Comparison of ENCODE assay signal across 16 cellular contexts in the genomic region with DNA sequence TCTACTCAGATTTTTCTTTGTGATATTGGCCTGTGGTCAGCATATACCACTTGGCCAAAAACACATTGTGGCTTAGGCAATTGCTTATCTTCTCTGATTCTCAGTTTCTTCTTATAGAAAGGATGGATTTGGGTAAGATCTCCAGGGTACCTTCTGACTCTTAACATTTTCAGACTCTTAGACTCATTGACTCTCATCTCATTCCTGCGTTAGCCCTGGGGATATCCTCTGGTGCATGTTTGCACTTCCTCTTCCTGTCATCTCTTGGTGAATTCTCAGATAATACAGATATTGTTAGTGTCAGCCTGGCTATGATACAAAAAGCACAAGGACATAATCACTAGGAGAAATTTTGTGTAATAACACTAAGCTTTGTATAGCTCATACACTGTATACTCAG.
A peak's percentile ranks its signal among the peaks of the same experiment; 100 is the strongest.
DNase-seq lines count a peak whose midpoint lies in the region; TF ChIP-seq lines count a peak whose summit lies in the region.
"Had no signal": no experiment of that assay in that cellular context is flagged by ENCODE, and none has a peak within 500 bp of the region (broad histone marks: within the 10 kb centered on the region; RNA-seq: fewer than 3 reads in every experiment).

No MANE protein-coding gene starts in this region.

- H3K79me2 ChIP-seq in KMS-11 (ENCODE audit: insufficient read depth, low read depth) (no peaks in the 10 kb centered on the region), SK-N-SH (ENCODE audit: insufficient read depth) (no peaks in the 10 kb centered on the region), PC-9 (ENCODE audit: low read depth) (no peaks in the 10 kb centered on the region)

- H3F3A ChIP-seq in SK-N-SH (replicated peaks; ENCODE audit: insufficient read depth) (no peaks in the 10 kb centered on the region), PC-9 (ENCODE audit: insufficient read depth, low read depth) (no peaks in the 10 kb centered on the region)

- TF ChIP-seq EP300 in SK-N-SH (IDR thresholded peaks at IDR 0.05; ENCODE audit: borderline replicate concordance in 1 of 2, low read depth in 1 of 2, low read length in 1 of 2): peak in 1 of 2 experiments; percentile 78; a peak in 2 of 4 replicates

- no peak overlapping the region for H3K18ac ChIP-seq in neuronal stem cell (ENCODE audit: low read length)

- in situ Hi-C loops in SK-MEL-5 (cut with HindIII; ENCODE audit: low pct_unique_long_range_greater_than_20kb, low sequenced_read_pairs): no loop called here

- H3K4me2 ChIP-seq in KMS-11 (peak overlapping the region; percentile 39; the same call in 1 of the 2 replicates), SK-N-SH (no peak overlapping the region), neuronal stem cell (ENCODE audit: insufficient read depth, low read length, poor library complexity, severe bottlenecking) (no peak overlapping the region), PC-9 (no peak overlapping the region)

- intact Hi-C loops in PC-9 (cut with micrococcal nuclease; ENCODE audit: unreplicated experiment): no loop called here

- POLR2A ChIA-PET in SK-N-SH (lab: Yijun Ruan, JAX): no interaction called here
- POLR2A ChIA-PET in PC-9 (lab: Charles Lee; ENCODE audit: unreplicated experiment): no interaction called here

- H2AK5ac ChIP-seq in neuronal stem cell (ENCODE audit: low read depth, low read length): no peak overlapping the region

- H3K23ac ChIP-seq in neuronal stem cell (ENCODE audit: low read depth, low read length, poor library complexity): no peak overlapping the region

- no peaks in the 10 kb centered on the region for H4K20me1 ChIP-seq in KMS-11 (ENCODE audit: insufficient read depth)
- H4K20me1 ChIP-seq in SK-N-SH (ENCODE audit: insufficient read depth): no peaks in the 10 kb centered on the region
- H4K20me1 ChIP-seq in PC-9 (ENCODE audit: insufficient read depth): no peaks in the 10 kb centered on the region

- TF ChIP-seq RAD21 in SK-N-SH (IDR thresholded peaks at IDR 0.05; ENCODE audit: low read length): no peak

- H2BK12ac ChIP-seq in neuronal stem cell (ENCODE audit: low read length): no peak overlapping the region

- H2BK120ac ChIP-seq in neuronal stem cell (ENCODE audit: low read depth, low read length): no peak overlapping the region

- H3K9me2 ChIP-seq in SK-N-SH (no peaks in the 10 kb centered on the region), PC-9 (ENCODE audit: insufficient read depth) (no peaks in the 10 kb centered on the region; the same call in 1 of the 2 replicates)

- H2BK5ac ChIP-seq in neuronal stem cell (ENCODE audit: low read length): no peak overlapping the region

- no peak overlapping the region for H4K91ac ChIP-seq in neuronal stem cell (ENCODE audit: low read depth, low read length, poor library complexity)

- no peak overlapping the region for H3K14ac ChIP-seq in neuronal stem cell (ENCODE audit: low read length)

- H2BK15ac ChIP-seq in neuronal stem cell (ENCODE audit: low read length): no peak overlapping the region

- no peak overlapping the region for H3K4ac ChIP-seq in neuronal stem cell (ENCODE audit: low read length)

- no peak overlapping the region for H2AFZ ChIP-seq in KMS-11 (ENCODE audit: low read depth)
- H2AFZ ChIP-seq in SK-N-SH (ENCODE audit: low read depth): no peak overlapping the region
- peak overlapping the region; percentile 69 for H2AFZ ChIP-seq in neuronal stem cell (ENCODE audit: low read length)
- no peak overlapping the region for H2AFZ ChIP-seq in PC-9
- H2AFZ ChIP-seq: GM23248 had no signal

- H3K36me3 ChIP-seq in KMS-11 (ENCODE audit: insufficient read depth): no peaks in the 10 kb centered on the region
- no peaks in the 10 kb centered on the region for H3K36me3 ChIP-seq in SK-N-SH (replicated peaks in 1 of 2; ENCODE audit: control insufficient read depth in 1 of 2, insufficient read depth in 2 of 2, low read length in 1 of 2)
- no peaks in the 10 kb centered on the region for H3K36me3 ChIP-seq in neuronal stem cell (replicated peaks in 1 of 2; ENCODE audit: control insufficient read depth in 2 of 2, insufficient read depth in 2 of 2, low read length in 2 of 2)
- no peaks in the 10 kb centered on the region for H3K36me3 ChIP-seq in PC-9 (ENCODE audit: low read depth)

- H4K8ac ChIP-seq in neuronal stem cell (ENCODE audit: low read depth, low read length): no peak overlapping the region

- no TSS peak for BruUV-seq in PC-9 (replicated peaks; lab: Mats Ljungman, UMichigan)

- no peaks in the 10 kb centered on the region for H3K79me1 ChIP-seq in neuronal stem cell (ENCODE audit: low read depth, low read length)

- CTCF ChIA-PET in SK-N-SH (lab: Yijun Ruan, JAX) (no interaction called here), PC-9 (lab: Charles Lee) (no interaction called here)

- TF ChIP-seq CTCF in KMS-11 (conservative IDR thresholded peaks at IDR 0.05; ENCODE audit: low read depth, low read length) (no peak), SK-N-SH (IDR thresholded peaks at IDR 0.05) (no peak), PC-9 (conservative IDR thresholded peaks at IDR 0.05) (no peak)

- H3K9me3 ChIP-seq in SK-N-SH: no peaks in the 10 kb centered on the region
- no peaks in the 10 kb centered on the region for H3K9me3 ChIP-seq in neuronal stem cell (replicated peaks in 1 of 2; ENCODE audit: control insufficient read depth in 2 of 2, insufficient read depth in 1 of 2, low read depth in 1 of 2, low read length in 2 of 2)
- H3K9me3 ChIP-seq in PC-9 (ENCODE audit: insufficient read depth, low read depth): no peaks in the 10 kb centered on the region

- no peaks in the 10 kb centered on the region for H3K27me3 ChIP-seq in KMS-11 (ENCODE audit: insufficient read depth, low read depth)
- no peaks in the 10 kb centered on the region for H3K27me3 ChIP-seq in SK-N-SH (ENCODE audit: insufficient read depth)
- H3K27me3 ChIP-seq in neuronal stem cell (ENCODE audit: control insufficient read depth in 3 of 3, insufficient read depth in 3 of 3, low read depth in 1 of 3, low read length in 3 of 3): no peaks in the 10 kb centered on the region
- H3K27me3 ChIP-seq in PC-9 (ENCODE audit: insufficient read depth, low read depth): no peaks in the 10 kb centered on the region

- H3K4me1 ChIP-seq in KMS-11 (ENCODE audit: low read depth, poor library complexity, severe bottlenecking) (peaks cover 20% of the 10 kb centered on the region), SK-N-SH (ENCODE audit: control insufficient read depth in 1 of 2, insufficient read depth in 2 of 2, low read depth in 1 of 2, low read length in 1 of 2) (no peaks in the 10 kb centered on the region; a peak in 1 of 4 replicates), neuronal stem cell (ENCODE audit: control insufficient read depth in 2 of 2, insufficient read depth in 1 of 2, low read depth in 1 of 2, low read length in 2 of 2) (no peaks in the 10 kb centered on the region), PC-9 (replicated peaks; ENCODE audit: insufficient read depth) (no peaks in the 10 kb centered on the region)

- DNase-seq in SK-MEL-5 (ENCODE audit: low read depth, low spot score): peak; percentile 55
- DNase-seq in SK-N-SH: peak; percentile 28
- no peak for DNase-seq in neuronal stem cell (ENCODE audit: low spot score)
- no peak for DNase-seq in PC-9
- DNase-seq in EL: no peak
- DNase-seq in NAMALWA (ENCODE audit: low spot score): no peak
- no peak for DNase-seq in NCI-H1092 (lab: John Stamatoyannopoulos, UW)
- DNase-seq: C1 segment of cervical spinal cord; Calu3; CD4-positive, alpha-beta memory T cell; COR-L47; DMS53; DMS79 treated with DMSO at 0.1 percent for 48 hours; GM23248; H9 had no signal

- H3K27ac ChIP-seq in KMS-11 (no peak overlapping the region; the same call in 1 of the 2 replicates), SK-N-SH (ENCODE audit: low read depth in 2 of 2, low read length in 1 of 2) (peak overlapping the region in 1 of 2 experiments; percentile 73; a peak in 2 of 4 replicates), neuronal stem cell (replicated peaks; ENCODE audit: low read length) (no peak overlapping the region), PC-9 (no peak overlapping the region)
- H3K27ac ChIP-seq: GM23248 had no signal

- 15% methylated on average over 1 of the region's 1 CpG for WGBS in SK-N-SH (ENCODE audit: low lambda C conversion rate)
- no CpG with 5 or more reads among the region's 1 CpG for WGBS in neuronal stem cell (ENCODE audit: extremely low coverage in 2 of 2, insufficient read length in 2 of 2, insufficient replicate concordance in 1 of 2), 2 donors

- H3K9ac ChIP-seq in KMS-11: no peak overlapping the region
- no peak overlapping the region for H3K9ac ChIP-seq in SK-N-SH
- no peak overlapping the region for H3K9ac ChIP-seq in neuronal stem cell (ENCODE audit: low read depth, low read length, poor library complexity)
- H3K9ac ChIP-seq: GM23248 had no signal

- H3K4me3 ChIP-seq in KMS-11 (IDR thresholded peaks at IDR 0.05; ENCODE audit: insufficient read depth, low read depth, low read length) (no peak overlapping the region), SK-N-SH (ENCODE audit: low read depth in 2 of 2, low read length in 1 of 2) (no peak overlapping the region), neuronal stem cell (ENCODE audit: low read length in 2 of 2) (no peak overlapping the region), PC-9 (no peak overlapping the region)
- H3K4me3 ChIP-seq: GM23248 had no signal

TF ChIP-seq in SK-N-SH, 30 proteins besides CTCF, POLR2A, EP300 and RAD21 (continues in another document):
- TF ChIP-seq FOXJ3 (CRISPR knock-in tag; IDR thresholded peaks at IDR 0.05): peak; percentile 64; the same call in 1 of the 2 replicates
- TF ChIP-seq, protein P1, sequence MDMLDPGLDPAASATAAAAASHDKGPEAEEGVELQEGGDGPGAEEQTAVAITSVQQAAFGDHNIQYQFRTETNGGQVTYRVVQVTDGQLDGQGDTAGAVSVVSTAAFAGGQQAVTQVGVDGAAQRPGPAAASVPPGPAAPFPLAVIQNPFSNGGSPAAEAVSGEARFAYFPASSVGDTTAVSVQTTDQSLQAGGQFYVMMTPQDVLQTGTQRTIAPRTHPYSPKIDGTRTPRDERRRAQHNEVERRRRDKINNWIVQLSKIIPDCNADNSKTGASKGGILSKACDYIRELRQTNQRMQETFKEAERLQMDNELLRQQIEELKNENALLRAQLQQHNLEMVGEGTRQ (IDR thresholded peaks at IDR 0.05; ENCODE audit: borderline replicate concordance, low read depth, low read length): no peak
- TF ChIP-seq CHD2 (IDR thresholded peaks at IDR 0.05; ENCODE audit: low read length, partially characterized antibody): peak; percentile 13
- TF ChIP-seq, protein P2, sequence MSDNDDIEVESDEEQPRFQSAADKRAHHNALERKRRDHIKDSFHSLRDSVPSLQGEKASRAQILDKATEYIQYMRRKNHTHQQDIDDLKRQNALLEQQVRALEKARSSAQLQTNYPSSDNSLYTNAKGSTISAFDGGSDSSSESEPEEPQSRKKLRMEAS (IDR thresholded peaks at IDR 0.05; ENCODE audit: low read depth): no peak
- peak; percentile 82 for TF ChIP-seq GATA2 (CRISPR knock-in tag; IDR thresholded peaks at IDR 0.05)
- peak; percentile 76; the same call in 1 of the 2 replicates for TF ChIP-seq RCOR1 (IDR thresholded peaks at IDR 0.05; ENCODE audit: low read length)
- no peak for TF ChIP-seq ELF1 (IDR thresholded peaks at IDR 0.05)
- TF ChIP-seq TEAD4 (IDR thresholded peaks at IDR 0.05; ENCODE audit: borderline replicate concordance, insufficient read depth): no peak

Comparison
In these comparisons a context has a peak if more than half of its experiments do, and no peak if none do; other contexts are left out.
1. DNase-seq: peak in SK-MEL-5 (single experiment) and SK-N-SH (single experiment); none in neuronal stem cell (single experiment), PC-9 (0 of 2), EL (single experiment), NAMALWA (single experiment) and NCI-H1092 (single experiment).